Comparison of ENCODE assay signal across 1 cellular context in the genomic region with DNA sequence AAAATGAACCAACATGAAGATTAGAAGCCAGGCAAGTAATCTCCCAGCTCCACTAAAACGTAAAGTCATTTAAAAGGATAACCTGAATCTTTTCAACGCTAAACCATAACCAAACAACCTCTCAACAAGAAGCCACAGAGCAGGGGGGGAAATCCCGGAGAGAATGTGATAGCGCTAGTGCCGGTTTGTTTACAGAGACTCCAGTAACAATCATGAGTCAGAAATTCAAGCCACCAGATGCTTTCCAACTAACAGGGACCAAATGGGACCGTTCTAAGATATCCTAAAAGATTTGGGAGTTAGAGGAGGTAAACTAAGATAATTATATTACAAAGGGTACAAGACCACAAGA.
TF ChIP-seq lines count a peak whose summit lies in the region.

No MANE protein-coding gene starts in this region.

TF ChIP-seq in H1, 55 proteins besides CTCF, POLR2A, EP300 and RAD21:
- TF ChIP-seq E2F6 (IDR thresholded peaks at IDR 0.05) (no peak), EZH2 (IDR thresholded peaks at IDR 0.05; ENCODE audit: low read depth, low read length, severe bottlenecking) (no peak), HDAC2 (IDR thresholded peaks at IDR 0.05; ENCODE audit: borderline replicate concordance in 1 of 2, low read depth in 2 of 2, low read length in 2 of 2) (no peak), KDM5A (IDR thresholded peaks at IDR 0.05; ENCODE audit: low read length) (no peak), SIRT6 (IDR thresholded peaks at IDR 0.05; ENCODE audit: low read length) (no peak), CHD1 (IDR thresholded peaks at IDR 0.05; ENCODE audit: low read depth, low read length) (no peak), CBX5 (IDR thresholded peaks at IDR 0.05; ENCODE audit: low read depth, low read length) (no peak), ASH2L (IDR thresholded peaks at IDR 0.05; ENCODE audit: low read length) (no peak), YY1 (IDR thresholded peaks at IDR 0.05; ENCODE audit: low read depth, low read length) (no peak), KDM1A (IDR thresholded peaks at IDR 0.05; ENCODE audit: borderline replicate concordance, low read length) (no peak), JUND (IDR thresholded peaks at IDR 0.05; ENCODE audit: low read length) (peak; percentile 46; the same call in 1 of the 2 replicates), ZNF274 (IDR thresholded peaks at IDR 0.05; ENCODE audit: borderline replicate concordance, extremely low read depth, low read length) (no peak), SIN3A (conservative IDR thresholded peaks at IDR 0.05 in 1 of 2, IDR thresholded peaks at IDR 0.05 in 1 of 2; ENCODE audit: low read depth in 1 of 2, low read length in 2 of 2) (peak in 1 of 2 experiments; percentile 48; a peak in 1 of 4 replicates)
- TF ChIP-seq, protein P1, sequence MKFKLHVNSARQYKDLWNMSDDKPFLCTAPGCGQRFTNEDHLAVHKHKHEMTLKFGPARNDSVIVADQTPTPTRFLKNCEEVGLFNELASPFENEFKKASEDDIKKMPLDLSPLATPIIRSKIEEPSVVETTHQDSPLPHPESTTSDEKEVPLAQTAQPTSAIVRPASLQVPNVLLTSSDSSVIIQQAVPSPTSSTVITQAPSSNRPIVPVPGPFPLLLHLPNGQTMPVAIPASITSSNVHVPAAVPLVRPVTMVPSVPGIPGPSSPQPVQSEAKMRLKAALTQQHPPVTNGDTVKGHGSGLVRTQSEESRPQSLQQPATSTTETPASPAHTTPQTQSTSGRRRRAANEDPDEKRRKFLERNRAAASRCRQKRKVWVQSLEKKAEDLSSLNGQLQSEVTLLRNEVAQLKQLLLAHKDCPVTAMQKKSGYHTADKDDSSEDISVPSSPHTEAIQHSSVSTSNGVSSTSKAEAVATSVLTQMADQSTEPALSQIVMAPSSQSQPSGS (IDR thresholded peaks at IDR 0.05; ENCODE audit: low read length): no peak
